In the genomic region with DNA sequence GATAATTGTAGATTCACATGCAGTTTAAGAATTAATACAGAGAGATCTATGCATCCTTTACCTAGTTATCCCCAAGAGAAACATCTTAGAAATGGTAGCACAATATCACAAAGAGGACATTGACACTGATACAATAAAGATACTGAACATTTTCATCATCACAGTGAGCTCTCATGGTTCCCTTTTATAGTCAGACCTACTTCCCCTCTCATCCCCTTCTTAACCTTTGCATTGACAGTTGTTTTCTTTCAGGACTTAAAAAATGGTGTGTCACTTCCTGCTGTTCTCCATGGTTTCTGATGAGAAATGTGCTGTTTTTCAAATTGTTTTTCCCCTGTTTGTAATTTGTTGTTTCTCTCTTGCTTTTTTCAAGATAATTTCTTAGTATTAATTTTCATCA, we compare ENCODE assay signal across 21 cellular contexts.
DNase-seq lines count a peak whose midpoint lies in the region; ATAC-seq, FAIRE-seq and TF ChIP-seq lines count a peak whose summit lies in the region.
"Had no signal": no experiment of that assay in that cellular context is flagged by ENCODE, and none has a peak within 500 bp of the region (broad histone marks: within the 10 kb centered on the region; RNA-seq: fewer than 3 reads in every experiment).

No MANE protein-coding gene starts in this region.

- no peaks in the 10 kb centered on the region; a peak in 1 of 8 replicates for H3K36me3 ChIP-seq in H1 (ENCODE audit: control insufficient read depth in 2 of 4, insufficient read depth in 4 of 4, low read length in 3 of 4)
- H3K36me3 ChIP-seq: cardiac muscle cell had no signal

- no peak for TF ChIP-seq RAD21 in H1 (IDR thresholded peaks at IDR 0.05 in 1 of 2, conservative IDR thresholded peaks at IDR 0.05 in 1 of 2; ENCODE audit: low read depth in 2 of 2, low read length in 2 of 2)

- no peak for FAIRE-seq in H1 (lab: Jason Lieb, UNC)
- FAIRE-seq in urothelium cell line (lab: Jason Lieb, UNC), result no peak
- FAIRE-seq: G401.6, kidney had no signal

- H3K36me3 Mint-ChIP-seq in activated T-helper 2 cell treated with anti-CD3 and anti-CD28 coated beads, Interferon-gamma antibody, Interleukin-2, Interleukin-4, amounts not matched to agents 10 μg/mL and 5 μg/mL and 100 μg/mL, durations not matched to agents 14 hours and 24 hours and 36 hours (ENCODE audit: low read depth), result no peaks in the 10 kb centered on the region

- H3K27me3 Mint-ChIP-seq in activated T-helper 2 cell treated with anti-CD3 and anti-CD28 coated beads, Interferon-gamma antibody, Interleukin-2, Interleukin-4, amounts not matched to agents 10 μg/mL and 5 μg/mL and 100 μg/mL, durations not matched to agents 14 hours and 24 hours and 36 hours (ENCODE audit: low read depth), result peaks cover 3% of the 10 kb centered on the region
- H3K27me3 Mint-ChIP-seq: activated naive CD4-positive, alpha-beta T cell treated with anti-CD3 and anti-CD28 coated beads, Interleukin-2, amount 50 U/mL, for 24 hours had no signal

- no peaks in the 10 kb centered on the region for H4K20me1 ChIP-seq in H1 (replicated peaks in 1 of 2; ENCODE audit: control insufficient read depth in 1 of 2, insufficient read depth in 2 of 2, low read length in 2 of 2)

- no peaks in the 10 kb centered on the region for H3K23me2 ChIP-seq in H1 (ENCODE audit: low read depth, low read length)

- CTCF ChIA-PET in H1 (lab: Charles Lee; ENCODE audit: partially characterized antibody), result interaction anchor here (0.7 kb wide), 1 partner anchor 15 kb away, joined by 3 read pairs; no protein-coding TSS in a partner anchor

- no peak overlapping the region for H3K14ac ChIP-seq in H1 (ENCODE audit: insufficient read length)

- no peak overlapping the region for H4K8ac ChIP-seq in H1 (ENCODE audit: extremely low read depth, insufficient read depth, low read length)

- no peak overlapping the region for H3K4ac ChIP-seq in H1 (replicated peaks; ENCODE audit: insufficient read length, low read depth, low read length)

- TF ChIP-seq CTCF in H1 (IDR thresholded peaks at IDR 0.05; ENCODE audit: control extremely low read depth in 1 of 3, insufficient read depth in 1 of 3, low read depth in 1 of 3, low read length in 3 of 3), result no peak

- H3K18ac ChIP-seq in H1 (ENCODE audit: extremely low read depth, low read length), result no peak overlapping the region

- H4K5ac ChIP-seq in H1 (ENCODE audit: insufficient read length, low read depth, low read length), result peak overlapping the region; percentile 33

- H3K4me2 ChIP-seq in H1 (ENCODE audit: insufficient read depth in 1 of 2, low read depth in 2 of 2, low read length in 2 of 2), result no peak overlapping the region

- POLR2A ChIA-PET in H1 (lab: Charles Lee; ENCODE audit: partially characterized antibody), result no interaction called here

- no peak overlapping the region for H3K23ac ChIP-seq in H1 (ENCODE audit: insufficient read length)

- H2BK20ac ChIP-seq in H1 (ENCODE audit: low read length), result no peak overlapping the region

- no peak overlapping the region for H3K56ac ChIP-seq in H1 (replicated peaks; ENCODE audit: insufficient read length, low read depth, low read length)

- no peak overlapping the region for H2BK5ac ChIP-seq in H1 (ENCODE audit: low read depth, low read length)

- no peak for ATAC-seq in GM21526 (IDR thresholded peaks at IDR 0.05; ENCODE audit: low FRiP score, unreplicated experiment)
- no peak for ATAC-seq in HG02763 (IDR thresholded peaks at IDR 0.05; ENCODE audit: unreplicated experiment)
- ATAC-seq: effector memory CD8-positive, alpha-beta T cell had no signal

- no peak overlapping the region for H3K9ac ChIP-seq in H1 (replicated peaks in 1 of 4; ENCODE audit: extremely low read depth in 1 of 4, low read depth in 3 of 4, low read length in 3 of 4)

- no peak overlapping the region for H2BK12ac ChIP-seq in H1 (ENCODE audit: low read depth, low read length)

- DNase-seq in CD1c-positive myeloid dendritic cell (ENCODE audit: extremely low spot score), result peak; percentile 16
- DNase-seq in KBM-7, result peak; percentile 78
- DNase-seq in RKO (ENCODE audit: low spot score), result peak; percentile 1
- no peak for DNase-seq in H1 (ENCODE audit: low read depth in 1 of 2, low spot score in 2 of 2)
- DNase-seq in activated T-helper 2 cell treated with anti-CD3 and anti-CD28 coated beads, Interferon-gamma antibody, Interleukin-2, Interleukin-4, amounts not matched to agents 10 μg/mL and 5 μg/mL and 100 μg/mL, durations not matched to agents 14 hours and 24 hours and 36 hours (ENCODE audit: low spot score), result no peak
- no peak for DNase-seq in urothelium cell line (ENCODE audit: low spot score)
- DNase-seq: activated CD4-positive, alpha-beta T cell treated with anti-CD3 and anti-CD28 coated beads for 1 hour; COR-L47; effector memory CD8-positive, alpha-beta T cell; H7; kidney; NCI-H1092 treated with DMSO at 0.1 percent for 48 hours; NCI-H69; RPMI8226; substantia nigra; T-helper 2 cell had no signal

- intact Hi-C loops in activated T-helper 2 cell treated with anti-CD3 and anti-CD28 coated beads, Interferon-gamma antibody, Interleukin-2, Interleukin-4, amounts not matched to agents 10 μg/mL and 5 μg/mL and 100 μg/mL, durations not matched to agents 14 hours and 24 hours and 36 hours (cut with micrococcal nuclease), result loop anchor here (5.0 kb wide), 1 partner anchor 443 kb away; no protein-coding TSS in a partner anchor

- no peak for TF ChIP-seq EP300 in H1 (IDR thresholded peaks at IDR 0.05; ENCODE audit: borderline replicate concordance in 1 of 2, low read depth in 2 of 2, low read length in 2 of 2)

- H3K9me3 Mint-ChIP-seq in activated T-helper 2 cell treated with anti-CD3 and anti-CD28 coated beads, Interferon-gamma antibody, Interleukin-2, Interleukin-4, amounts not matched to agents 10 μg/mL and 5 μg/mL and 100 μg/mL, durations not matched to agents 14 hours and 24 hours and 36 hours, result peaks cover 21% of the 10 kb centered on the region
- H3K9me3 Mint-ChIP-seq: activated naive CD4-positive, alpha-beta T cell treated with anti-CD3 and anti-CD28 coated beads, Interleukin-2, amount 50 U/mL, for 24 hours; effector memory CD8-positive, alpha-beta T cell had no signal

- no peak overlapping the region for H2BK120ac ChIP-seq in H1 (replicated peaks; ENCODE audit: low read depth, low read length)

- H3K4me1 Mint-ChIP-seq in activated T-helper 2 cell treated with anti-CD3 and anti-CD28 coated beads, Interferon-gamma antibody, Interleukin-2, Interleukin-4, amounts not matched to agents 10 μg/mL and 5 μg/mL and 100 μg/mL, durations not matched to agents 14 hours and 24 hours and 36 hours (ENCODE audit: low read depth), result peaks cover 13% of the 10 kb centered on the region

- no peaks in the 10 kb centered on the region for H3K9me3 ChIP-seq in H1 (ENCODE audit: insufficient read depth in 2 of 2, low read depth in 1 of 2, low read length in 1 of 2)

- TF ChIP-seq POLR2A in H1 (IDR thresholded peaks at IDR 0.05; ENCODE audit: control extremely low read depth in 1 of 2, low read depth in 2 of 2, low read length in 2 of 2), result no peak

- no peak overlapping the region for H4K91ac ChIP-seq in H1 (replicated peaks; ENCODE audit: insufficient read length, low read length)

- H3K79me2 ChIP-seq in H1 (ENCODE audit: control insufficient read depth in 1 of 2, insufficient read depth in 2 of 2, low read length in 2 of 2), result no peaks in the 10 kb centered on the region

- no peaks in the 10 kb centered on the region for H3K79me1 ChIP-seq in H1 (ENCODE audit: low read depth, low read length)

- H3K4me1 ChIP-seq in H1 (replicated peaks in 1 of 4; ENCODE audit: control insufficient read depth in 3 of 4, insufficient read depth in 4 of 4, low read length in 3 of 4), result peaks cover 0 to 3% (median 1%) of the 10 kb centered on the region in 4 experiments; a peak in 1 of 7 replicates

- no peak overlapping the region for H3K4me3 Mint-ChIP-seq in activated T-helper 2 cell treated with anti-CD3 and anti-CD28 coated beads, Interferon-gamma antibody, Interleukin-2, Interleukin-4, amounts not matched to agents 10 μg/mL and 5 μg/mL and 100 μg/mL, durations not matched to agents 14 hours and 24 hours and 36 hours (ENCODE audit: low read depth)
- H3K4me3 Mint-ChIP-seq: activated naive CD4-positive, alpha-beta T cell treated with anti-CD3 and anti-CD28 coated beads, Interleukin-2, amount 50 U/mL, for 24 hours; effector memory CD8-positive, alpha-beta T cell had no signal

- H3K27ac ChIP-seq in H1 (ENCODE audit: low read depth, low read length), result no peak overlapping the region
- H3K27ac ChIP-seq: cardiac muscle cell had no signal

- H3K27ac Mint-ChIP-seq in activated T-helper 2 cell treated with anti-CD3 and anti-CD28 coated beads, Interferon-gamma antibody, Interleukin-2, Interleukin-4, amounts not matched to agents 10 μg/mL and 5 μg/mL and 100 μg/mL, durations not matched to agents 14 hours and 24 hours and 36 hours, result no peak overlapping the region
- H3K27ac Mint-ChIP-seq: activated naive CD4-positive, alpha-beta T cell treated with anti-CD3 and anti-CD28 coated beads, Interleukin-2, amount 50 U/mL, for 24 hours; effector memory CD8-positive, alpha-beta T cell had no signal

- no peak overlapping the region for H3K4me3 ChIP-seq in H1 (ENCODE audit: extremely low read depth in 1 of 4, insufficient read depth in 2 of 4, low read depth in 3 of 4, low read length in 4 of 4)
- H3K4me3 ChIP-seq: cardiac muscle cell had no signal

- no peak overlapping the region for H2AFZ ChIP-seq in H1 (ENCODE audit: low read length)

- H3K27me3 ChIP-seq in H1 (replicated peaks in 1 of 4; ENCODE audit: control insufficient read depth in 3 of 4, extremely low read depth in 1 of 4, insufficient read depth in 3 of 4, low read length in 3 of 4), result no peaks in the 10 kb centered on the region
- H3K27me3 ChIP-seq: cardiac muscle cell had no signal

- no peak overlapping the region for H2AK5ac ChIP-seq in H1 (ENCODE audit: low read depth, low read length)

- in situ Hi-C loops in KBM-7 (cut with MboI; ENCODE audit: low pct_unique_long_range_greater_than_20kb, low sequenced_read_pairs), result no loop called here

- no peak overlapping the region for H2BK15ac ChIP-seq in H1 (ENCODE audit: low read length)

TF ChIP-seq in H1, 55 proteins besides CTCF, POLR2A, EP300 and RAD21 (continues in another document):
- TF ChIP-seq RXRA (IDR thresholded peaks at IDR 0.05; ENCODE audit: insufficient read depth, low read depth, low read length) (no peak), TEAD4 (IDR thresholded peaks at IDR 0.05; ENCODE audit: low read depth, low read length) (no peak), ZNF274 (IDR thresholded peaks at IDR 0.05; ENCODE audit: borderline replicate concordance, extremely low read depth, low read length) (no peak), GABPA (IDR thresholded peaks at IDR 0.05; ENCODE audit: borderline replicate concordance, insufficient read depth, low read length) (no peak), CHD1 (IDR thresholded peaks at IDR 0.05; ENCODE audit: low read depth, low read length) (no peak), CHD2 (IDR thresholded peaks at IDR 0.05; ENCODE audit: low read length) (no peak), CREB1 (IDR thresholded peaks at IDR 0.05) (no peak)
- TF ChIP-seq, protein P1, sequence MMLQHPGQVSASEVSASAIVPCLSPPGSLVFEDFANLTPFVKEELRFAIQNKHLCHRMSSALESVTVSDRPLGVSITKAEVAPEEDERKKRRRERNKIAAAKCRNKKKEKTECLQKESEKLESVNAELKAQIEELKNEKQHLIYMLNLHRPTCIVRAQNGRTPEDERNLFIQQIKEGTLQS (IDR thresholded peaks at IDR 0.05; ENCODE audit: insufficient read depth, low read depth, low read length), result no peak

Comparison
In these comparisons a context has a peak if more than half of its experiments do, and no peak if none do; other contexts are left out.
1. DNase-seq: peak in CD1c-positive myeloid dendritic cell (single experiment), KBM-7 (single experiment) and RKO (single experiment); none in H1 (0 of 2), activated T-helper 2 cell treated with anti-CD3 and anti-CD28 coated beads, Interferon-gamma antibody, Interleukin-2, Interleukin-4, amounts not matched to agents 10 μg/mL and 5 μg/mL and 100 μg/mL, durations not matched to agents 14 hours and 24 hours and 36 hours (single experiment) and urothelium cell line (single experiment).